ENCODE assay signal across 1 cellular context in genomic region chr7:128109424-128109964, GRCh38.
TF ChIP-seq lines count a peak whose summit lies in the region.

No MANE protein-coding gene starts in this region.

TF ChIP-seq in K562, 482 proteins besides CTCF, POLR2A, EP300 and RAD21 (continued from another document):
- TF ChIP-seq ESRRA (IDR thresholded peaks at IDR 0.05; ENCODE audit: borderline replicate concordance, low read depth), result peak; percentile 73
